1 cellular context compared by ENCODE assay signal in the genomic region with DNA sequence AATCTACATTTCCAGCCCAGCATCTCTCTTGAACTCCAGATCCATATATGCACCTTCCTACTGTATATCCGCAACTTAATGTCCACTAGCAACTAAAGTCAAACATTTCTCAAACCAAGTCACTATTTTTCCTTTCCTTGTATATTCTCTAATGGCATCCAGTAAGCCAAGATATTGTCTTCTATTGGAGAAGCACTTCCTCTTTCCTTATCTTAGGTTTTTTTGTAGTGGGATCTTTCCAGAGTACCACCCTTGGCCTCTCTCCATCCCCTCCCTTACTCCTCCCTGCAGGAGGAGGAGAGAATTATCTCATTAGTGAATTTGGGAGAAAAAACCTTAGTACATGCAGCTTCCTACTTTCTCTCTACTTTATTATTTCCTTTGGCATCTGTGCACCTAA.
TF ChIP-seq lines count a peak whose summit lies in the region.

No MANE protein-coding gene starts in this region.

TF ChIP-seq in GM12878, 131 proteins besides CTCF, POLR2A, EP300 and RAD21 (continued from another document):
- TF ChIP-seq, protein P1, sequence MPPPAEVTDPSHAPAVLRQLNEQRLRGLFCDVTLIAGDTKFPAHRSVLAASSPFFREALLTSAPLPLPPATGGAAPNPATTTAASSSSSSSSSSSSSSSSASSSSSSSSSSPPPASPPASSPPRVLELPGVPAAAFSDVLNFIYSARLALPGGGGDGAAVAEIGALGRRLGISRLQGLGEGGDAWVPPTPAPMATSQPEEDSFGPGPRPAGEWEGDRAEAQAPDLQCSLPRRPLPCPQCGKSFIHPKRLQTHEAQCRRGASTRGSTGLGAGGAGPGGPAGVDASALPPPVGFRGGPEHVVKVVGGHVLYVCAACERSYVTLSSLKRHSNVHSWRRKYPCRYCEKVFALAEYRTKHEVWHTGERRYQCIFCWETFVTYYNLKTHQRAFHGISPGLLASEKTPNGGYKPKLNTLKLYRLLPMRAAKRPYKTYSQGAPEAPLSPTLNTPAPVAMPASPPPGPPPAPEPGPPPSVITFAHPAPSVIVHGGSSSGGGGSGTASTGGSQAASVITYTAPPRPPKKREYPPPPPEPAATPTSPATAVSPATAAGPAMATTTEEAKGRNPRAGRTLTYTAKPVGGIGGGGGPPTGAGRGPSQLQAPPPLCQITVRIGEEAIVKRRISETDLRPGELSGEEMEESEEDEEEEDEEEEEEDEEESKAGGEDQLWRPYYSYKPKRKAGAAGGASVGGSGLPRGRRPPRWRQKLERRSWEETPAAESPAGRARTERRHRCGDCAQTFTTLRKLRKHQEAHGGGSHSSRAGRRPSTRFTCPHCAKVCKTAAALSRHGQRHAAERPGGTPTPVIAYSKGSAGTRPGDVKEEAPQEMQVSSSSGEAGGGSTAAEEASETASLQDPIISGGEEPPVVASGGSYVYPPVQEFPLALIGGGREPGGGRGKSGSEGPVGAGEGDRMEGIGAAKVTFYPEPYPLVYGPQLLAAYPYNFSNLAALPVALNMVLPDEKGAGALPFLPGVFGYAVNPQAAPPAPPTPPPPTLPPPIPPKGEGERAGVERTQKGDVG (CRISPR knock-in tag; IDR thresholded peaks at IDR 0.05), result no peak
- TF ChIP-seq, protein P2, sequence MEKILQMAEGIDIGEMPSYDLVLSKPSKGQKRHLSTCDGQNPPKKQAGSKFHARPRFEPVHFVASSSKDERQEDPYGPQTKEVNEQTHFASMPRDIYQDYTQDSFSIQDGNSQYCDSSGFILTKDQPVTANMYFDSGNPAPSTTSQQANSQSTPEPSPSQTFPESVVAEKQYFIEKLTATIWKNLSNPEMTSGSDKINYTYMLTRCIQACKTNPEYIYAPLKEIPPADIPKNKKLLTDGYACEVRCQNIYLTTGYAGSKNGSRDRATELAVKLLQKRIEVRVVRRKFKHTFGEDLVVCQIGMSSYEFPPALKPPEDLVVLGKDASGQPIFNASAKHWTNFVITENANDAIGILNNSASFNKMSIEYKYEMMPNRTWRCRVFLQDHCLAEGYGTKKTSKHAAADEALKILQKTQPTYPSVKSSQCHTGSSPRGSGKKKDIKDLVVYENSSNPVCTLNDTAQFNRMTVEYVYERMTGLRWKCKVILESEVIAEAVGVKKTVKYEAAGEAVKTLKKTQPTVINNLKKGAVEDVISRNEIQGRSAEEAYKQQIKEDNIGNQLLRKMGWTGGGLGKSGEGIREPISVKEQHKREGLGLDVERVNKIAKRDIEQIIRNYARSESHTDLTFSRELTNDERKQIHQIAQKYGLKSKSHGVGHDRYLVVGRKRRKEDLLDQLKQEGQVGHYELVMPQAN (conservative IDR thresholded peaks at IDR 0.05), result no peak
TF ChIP-seq in GM12878: peak in this region for 1.
